8 cellular contexts compared by ENCODE assay signal in genomic region chr14:64891839-64892375, GRCh38. TPM values are rescaled to one million over a fixed set of nuclear protein-coding genes. Genes with fewer than 3 reads are reported as not detected.
DNase-seq lines count a peak whose midpoint lies in the region; ATAC-seq, FAIRE-seq and TF ChIP-seq lines count a peak whose summit lies in the region.

No MANE protein-coding gene starts in this region.

- in situ Hi-C loops in KBM-7 (cut with MboI; ENCODE audit: low pct_unique_long_range_greater_than_20kb, low sequenced_read_pairs), result no loop called here

- H3K27me3 ChIP-seq in OCI-LY3 (ENCODE audit: low read depth, low read length) (peaks cover 22% of the 10 kb centered on the region), liver (ENCODE audit: control insufficient read depth in 4 of 4, insufficient read depth in 4 of 4, low read length in 3 of 4) (no peaks in the 10 kb centered on the region)

- no peak overlapping the region for H3K4me3 Mint-ChIP-seq in central memory CD8-positive, alpha-beta T cell

- peak; percentile 80 for ATAC-seq in central memory CD8-positive, alpha-beta T cell (replicated peaks; ENCODE audit: extremely low read depth, poor library complexity, severe bottlenecking)
- ATAC-seq in HG02588 (IDR thresholded peaks at IDR 0.05; ENCODE audit: unreplicated experiment), result no peak

- DNase-seq in stimulated activated CD4-positive, alpha-beta T cell treated with anti-CD3 and anti-CD28 coated beads, Interleukin-4, amount 100 ng/mL, for 24 hours, result peak; percentile 57
- DNase-seq in stimulated activated CD4-positive, alpha-beta T cell treated with anti-CD3 and anti-CD28 coated beads, Interleukin-4, amount 100 ng/mL, for 1 hour, result no peak
- DNase-seq in KBM-7 (peak; percentile 67), urothelium cell line (ENCODE audit: low spot score) (peak; percentile 60)
- DNase-seq in central memory CD8-positive, alpha-beta T cell (ENCODE audit: low spot score in 2 of 2), result no peak

- no peaks in the 10 kb centered on the region for H3K4me1 Mint-ChIP-seq in central memory CD8-positive, alpha-beta T cell

- H3K9ac ChIP-seq in OCI-LY3 (ENCODE audit: low read length) (no peak overlapping the region), liver (ENCODE audit: low read depth in 1 of 2, low read length in 2 of 2) (no peak overlapping the region)

- TF ChIP-seq CTCF in OCI-LY3 (IDR thresholded peaks at IDR 0.05; ENCODE audit: low read depth, low read length), result peak; percentile 82
- TF ChIP-seq CTCF in liver (IDR thresholded peaks at IDR 0.05; ENCODE audit: low read depth, low read length, missing input control), result peak; percentile 69

- H4K20me1 ChIP-seq in OCI-LY3 (ENCODE audit: insufficient read depth, low read length), result no peaks in the 10 kb centered on the region

- peaks cover 18% of the 10 kb centered on the region for H3K27me3 Mint-ChIP-seq in central memory CD8-positive, alpha-beta T cell

- H3K36me3 ChIP-seq in OCI-LY3 (replicated peaks; ENCODE audit: low read depth, low read length), result no peaks in the 10 kb centered on the region
- no peaks in the 10 kb centered on the region for H3K36me3 ChIP-seq in liver (ENCODE audit: control insufficient read depth in 4 of 4, insufficient read depth in 3 of 4, low read depth in 1 of 4, low read length in 3 of 4)

- no peak overlapping the region for H3K4me2 ChIP-seq in OCI-LY3 (ENCODE audit: low read length)

- H2AFZ ChIP-seq in OCI-LY3 (ENCODE audit: low read depth, low read length), result no peak overlapping the region

- no peaks in the 10 kb centered on the region for H3K4me1 ChIP-seq in OCI-LY3 (ENCODE audit: low read length)
- peaks cover 0 to 5% (median 2%) of the 10 kb centered on the region in 4 donors for H3K4me1 ChIP-seq in liver (ENCODE audit: control insufficient read depth in 4 of 4, insufficient read depth in 4 of 4, low read length in 3 of 4)

- H3K27ac Mint-ChIP-seq in central memory CD8-positive, alpha-beta T cell (ENCODE audit: low read depth), result no peak overlapping the region

- WGBS in liver, result 44% methylated on average over 2 of the region's 2 CpGs

- H3K79me2 ChIP-seq in OCI-LY3 (ENCODE audit: low read length), result no peaks in the 10 kb centered on the region

- no peaks in the 10 kb centered on the region for H3K9me3 ChIP-seq in OCI-LY3 (ENCODE audit: insufficient read depth, low read length)
- no peaks in the 10 kb centered on the region for H3K9me3 ChIP-seq in liver (ENCODE audit: control insufficient read depth in 4 of 4, low read length in 3 of 4)

- no peaks in the 10 kb centered on the region for H3K36me3 Mint-ChIP-seq in central memory CD8-positive, alpha-beta T cell (ENCODE audit: insufficient read depth)

- H3K27ac ChIP-seq in OCI-LY3 (ENCODE audit: low read length) (no peak overlapping the region), liver (ENCODE audit: low read depth in 1 of 2, low read length in 2 of 2) (no peak overlapping the region)

- TF ChIP-seq RAD21 in liver (IDR thresholded peaks at IDR 0.05), result peak; percentile 89 to 91

- no peaks in the 10 kb centered on the region for H3K9me3 Mint-ChIP-seq in central memory CD8-positive, alpha-beta T cell

- H3K4me3 ChIP-seq in OCI-LY3 (ENCODE audit: low read length) (no peak overlapping the region), liver (ENCODE audit: low read depth in 1 of 3, low read length in 3 of 3) (no peak overlapping the region)

- FAIRE-seq in urothelium cell line (lab: Jason Lieb, UNC), result peak; percentile 93

TF ChIP-seq in liver, 16 proteins besides CTCF, POLR2A, EP300 and RAD21:
- no peak for TF ChIP-seq HNF4G (IDR thresholded peaks at IDR 0.05)

RNA-seq across cellular contexts. Expression of gene SPTB, which starts 12.2 kb away (rescaled TPM):
- total RNA-seq in liver, result 100 to 1,000 TPM in 1 of 2 donors, under 1 TPM in 1; 0.33 to 332 TPM
- under 1 TPM; 0.12 to 0.18 TPM for polyA plus RNA-seq in liver

RNA-seq across cellular contexts. Expression of gene CHURC1, which starts 22.3 kb away (rescaled TPM):
- total RNA-seq in liver, result 10 to 100 TPM; 18.8 to 48.2 TPM
- polyA plus RNA-seq in liver, result 100 to 1,000 TPM in 1 of 2 donors, 10 to 100 TPM in 1; 21.0 to 174 TPM

RNA-seq across cellular contexts. Expression of gene GPX2, which starts 50.6 kb away (rescaled TPM):
- total RNA-seq in liver, result 10 to 100 TPM in 1 of 2 donors, 1 to 10 TPM in 1; 6.9 to 38.6 TPM
- polyA plus RNA-seq in liver, result 1,000 to 10,000 TPM in 1 of 2 donors, 100 to 1,000 TPM in 1; 611 to 1,067 TPM

Comparison
In these comparisons a context has a peak if more than half of its experiments do, and no peak if none do; other contexts are left out.
1. DNase-seq: peak in stimulated activated CD4-positive, alpha-beta T cell treated with anti-CD3 and anti-CD28 coated beads, Interleukin-4, amount 100 ng/mL, for 24 hours (single experiment), KBM-7 (single experiment) and urothelium cell line (single experiment); none in stimulated activated CD4-positive, alpha-beta T cell treated with anti-CD3 and anti-CD28 coated beads, Interleukin-4, amount 100 ng/mL, for 1 hour (single experiment) and central memory CD8-positive, alpha-beta T cell (0 of 2).